25 cellular contexts compared by ENCODE assay signal in genomic region chr4:34258176-34258575, GRCh38.
"Had no signal": no experiment of that assay in that cellular context is flagged by ENCODE, and none has a peak within 500 bp of the region (broad histone marks: within the 10 kb centered on the region; RNA-seq: fewer than 3 reads in every experiment).

No MANE protein-coding gene starts in this region.

- ATAC-seq: activated CD4-positive, alpha-beta T cell treated with anti-CD3 and anti-CD28 coated beads for 36 hours; activated T-cell treated with anti-CD3 and anti-CD28 coated beads, Interleukin-2, amount 50 U/mL, for 4 hours; left lung; natural killer cell; right cardiac atrium; stimulated activated naive CD8-positive, alpha-beta T cell treated with anti-CD3 and anti-CD28 coated beads, Interleukin-15, Interleukin-2, amounts not matched to agents 100 U/mL and 50 U/mL, for 24 hours; T-cell; WTC11 had no signal

- H3K4me3 ChIP-seq: breast epithelium, esophagus squamous epithelium, hepatocyte, left lung, ovary, prostate gland, upper lobe of left lung had no signal

- DNase-seq: activated CD4-positive, alpha-beta T cell treated with anti-CD3 and anti-CD28 coated beads for 36 hours; activated CD4-positive, alpha-beta T cell treated with anti-CD3 and anti-CD28 coated beads, Interleukin-2, amount 50 U/mL, for 4 hours; activated CD8-positive, alpha-beta memory T cell treated with anti-CD3 and anti-CD28 coated beads for 24 hours; activated CD8-positive, alpha-beta memory T cell treated with anti-CD3 and anti-CD28 coated beads, Interleukin-2, amount 50 U/mL, for 48 hours; activated naive CD4-positive, alpha-beta T cell; activated T-cell treated with anti-CD3 and anti-CD28 coated beads, Interleukin-2, amount 50 U/mL, for 4 hours; cerebellar nuclear complex; cortex of kidney; endodermal cell; esophagus squamous epithelium; foreskin melanocyte; immature natural killer cell; left lung; natural killer cell; ovary; right cardiac atrium; stimulated activated CD4-positive, alpha-beta T cell treated with anti-CD3 and anti-CD28 coated beads, Interleukin-12 subunit alpha, Interleukin-12 subunit beta, amount 100 ng/mL, for 4 hours; stimulated activated CD4-positive, alpha-beta T cell treated with anti-CD3 and anti-CD28 coated beads, Interleukin-4, amount 100 ng/mL, for 4 hours; stimulated activated naive CD8-positive, alpha-beta T cell treated with anti-CD3 and anti-CD28 coated beads, Interleukin-15, Interleukin-2, amounts not matched to agents 100 U/mL and 50 U/mL, for 24 hours; T-cell; upper lobe of left lung had no signal
